In genomic region chr6:150207931-150208570, GRCh38 we compare ENCODE assay signal across 19 cellular contexts.
DNase-seq lines count a peak whose midpoint lies in the region; ATAC-seq, FAIRE-seq and TF ChIP-seq lines count a peak whose summit lies in the region.
"Had no signal": no experiment of that assay in that cellular context is flagged by ENCODE, and none has a peak within 500 bp of the region (broad histone marks: within the 10 kb centered on the region; RNA-seq: fewer than 3 reads in every experiment).

No MANE protein-coding gene starts in this region.

- peak overlapping the region; percentile 2; the same call in 1 of the 2 replicates for H3K4me2 ChIP-seq in HCT116 (ENCODE audit: low read length)
- peak overlapping the region; percentile 60 for H3K4me2 ChIP-seq in keratinocyte (ENCODE audit: control insufficient read depth, extremely low read depth, insufficient read depth, low read depth, low read length)

- H3K9me1 ChIP-seq in keratinocyte (ENCODE audit: control insufficient read depth, extremely low read depth, insufficient read depth, low read length): no peaks in the 10 kb centered on the region

- H3K4me1 Mint-ChIP-seq in progenitor cell of endocrine pancreas (ENCODE audit: low read depth): peaks cover 2% of the 10 kb centered on the region

- H3K4me3 ChIP-seq in A673 (ENCODE audit: low read depth, low read length, poor library complexity, severe bottlenecking): no peak overlapping the region
- no peak overlapping the region for H3K4me3 ChIP-seq in HCT116 (replicated peaks in 1 of 2; ENCODE audit: low read depth in 1 of 2, low read length in 2 of 2)
- H3K4me3 ChIP-seq in keratinocyte (ENCODE audit: control insufficient read depth in 2 of 3, extremely low read depth in 1 of 3, insufficient read depth in 2 of 3, low read depth in 1 of 3, low read length in 3 of 3): peak overlapping the region in 1 of 3 experiments; percentile 21
- no peak overlapping the region for H3K4me3 ChIP-seq in brain microvascular endothelial cell (ENCODE audit: low read depth, low read length)
- H3K4me3 ChIP-seq: gastroesophageal sphincter, tibial nerve had no signal

- CTCF ChIA-PET in A673 (lab: Charles Lee) (no interaction called here), HCT116 (lab: Charles Lee) (no interaction called here)

- no peaks in the 10 kb centered on the region for H3K79me2 ChIP-seq in HCT116 (ENCODE audit: insufficient read depth, low read length)
- H3K79me2 ChIP-seq in keratinocyte (ENCODE audit: control insufficient read depth, insufficient read depth, low read length): peaks cover 54% of the 10 kb centered on the region

- TF ChIP-seq CTCF in A673 (conservative IDR thresholded peaks at IDR 0.05; ENCODE audit: low read depth, low read length) (no peak), HCT116 (IDR thresholded peaks at IDR 0.05 in 2 of 3, conservative IDR thresholded peaks at IDR 0.05 in 1 of 3; ENCODE audit: borderline replicate concordance in 1 of 3, insufficient read depth in 1 of 3, low read depth in 2 of 3, low read length in 2 of 3) (no peak), keratinocyte (optimal IDR thresholded peaks at IDR 0.05 in 1 of 3, IDR thresholded peaks at IDR 0.05 in 1 of 3, conservative IDR thresholded peaks at IDR 0.05 in 1 of 3; ENCODE audit: extremely low read depth in 1 of 3, insufficient read depth in 2 of 3, low read length in 3 of 3) (no peak), brain microvascular endothelial cell (IDR thresholded peaks at IDR 0.05; ENCODE audit: low read depth, low read length, missing control alignments) (no peak), progenitor cell of endocrine pancreas (IDR thresholded peaks at IDR 0.05; ENCODE audit: unreplicated experiment) (no peak)

- in situ Hi-C loops in brain microvascular endothelial cell (cut with HindIII; ENCODE audit: low pct_ligation_motif_present, low sequenced_read_pairs): no loop called here

- no peaks in the 10 kb centered on the region for H3K9me3 Mint-ChIP-seq in progenitor cell of endocrine pancreas (ENCODE audit: low read depth)
- H3K9me3 Mint-ChIP-seq: CD8-positive, alpha-beta memory T cell had no signal

- RAD21 ChIA-PET in HCT116 (lab: Charles Lee; ENCODE audit: low non-redundant PET in 1 of 2, low total read pairs in 2 of 2, uncharacterized antibody in 2 of 2, unreplicated experiment in 2 of 2): no interaction called here

- dilution Hi-C loops in keratinocyte (cut with MboI; ENCODE audit: extremely low pct_ligation_motif_present, low sequenced_read_pairs): no loop called here

- no peak overlapping the region for H3K27ac Mint-ChIP-seq in progenitor cell of endocrine pancreas

- intact Hi-C loops in A673 (cut with micrococcal nuclease; ENCODE audit: unreplicated experiment) (no loop called here), HCT116 (cut with micrococcal nuclease) (no loop called here)

- POLR2A ChIA-PET in A673 (lab: Charles Lee; ENCODE audit: low non-redundant PET) (no interaction called here), HCT116 (lab: Charles Lee) (no interaction called here)

- H3K36me3 ChIP-seq in A673 (ENCODE audit: insufficient read depth, low read length, poor library complexity, severe bottlenecking) (no peaks in the 10 kb centered on the region), HCT116 (ENCODE audit: control insufficient read depth in 1 of 2, insufficient read depth in 2 of 2, low read length in 2 of 2) (no peaks in the 10 kb centered on the region), keratinocyte (ENCODE audit: control insufficient read depth in 2 of 2, extremely low read depth in 1 of 2, insufficient read depth in 2 of 2, low read length in 2 of 2) (no peaks in the 10 kb centered on the region), brain microvascular endothelial cell (replicated peaks) (no peaks in the 10 kb centered on the region)
- H3K36me3 ChIP-seq: gastroesophageal sphincter, tibial nerve had no signal

- H4K20me1 ChIP-seq in HCT116 (ENCODE audit: insufficient read depth) (no peaks in the 10 kb centered on the region), keratinocyte (ENCODE audit: control insufficient read depth, extremely low read depth, insufficient read depth, low read length) (no peaks in the 10 kb centered on the region)

- ATAC-seq in HCT116 (no peak), HG02981 (IDR thresholded peaks at IDR 0.05; ENCODE audit: unreplicated experiment) (no peak)
- ATAC-seq: gastroesophageal sphincter, HepG2 had no signal

- no peak for TF ChIP-seq RAD21 in HCT116 (IDR thresholded peaks at IDR 0.05; ENCODE audit: low read depth)

- H3K9me3 ChIP-seq in A673 (ENCODE audit: low read depth, low read length, poor library complexity, severe bottlenecking) (no peaks in the 10 kb centered on the region), HCT116 (ENCODE audit: control insufficient read depth in 1 of 2, insufficient read depth in 1 of 2, low read depth in 1 of 2, low read length in 2 of 2) (no peaks in the 10 kb centered on the region), keratinocyte (ENCODE audit: control insufficient read depth, low read depth, low read length) (no peaks in the 10 kb centered on the region)
- H3K9me3 ChIP-seq: gastroesophageal sphincter, tibial nerve had no signal

- BruUV-seq in A673 (replicated peaks; lab: Mats Ljungman, UMichigan) (no TSS peak), HCT116 (replicated peaks; lab: Mats Ljungman, UMichigan) (no TSS peak)

- peak; percentile 69 for FAIRE-seq in keratinocyte (lab: Jason Lieb, UNC)
- FAIRE-seq: colon, HepG2 had no signal

- H3K27me3 ChIP-seq in A673 (replicated peaks; ENCODE audit: insufficient read depth, low read depth, low read length, poor library complexity) (no peaks in the 10 kb centered on the region), HCT116 (ENCODE audit: insufficient read depth, low read length) (no peaks in the 10 kb centered on the region), keratinocyte (ENCODE audit: control insufficient read depth, extremely low read depth, insufficient read depth, low read length) (no peaks in the 10 kb centered on the region), brain microvascular endothelial cell (replicated peaks) (no peaks in the 10 kb centered on the region)
- H3K27me3 ChIP-seq: tibial nerve had no signal

- DNase-seq in A673 (ENCODE audit: low spot score) (peak; percentile 34), HCT116 (ENCODE audit: low read depth, low spot score) (no peak), amniotic epithelial cell (ENCODE audit: low read depth) (peak; percentile 16), keratinocyte (ENCODE audit: low read depth, low spot score) (no peak), brain microvascular endothelial cell (no peak), GF-D8 (lab: John Stamatoyannopoulos, UW) (no peak), progenitor cell of endocrine pancreas (ENCODE audit: low spot score, unreplicated experiment) (no peak)
- DNase-seq: aorta; CD8-positive, alpha-beta memory T cell; MM.1S; retina; stimulated activated CD4-positive, alpha-beta T cell treated with anti-CD3 and anti-CD28 coated beads, Interleukin-15, amount 100 ng/mL, for 24 hours; stimulated activated naive CD4-positive, alpha-beta T cell; T-helper 1 cell had no signal

- H3K4me3 Mint-ChIP-seq in progenitor cell of endocrine pancreas (ENCODE audit: low read depth): no peak overlapping the region
- H3K4me3 Mint-ChIP-seq: CD8-positive, alpha-beta memory T cell had no signal

- H3K27me3 Mint-ChIP-seq in progenitor cell of endocrine pancreas: peaks cover 15% of the 10 kb centered on the region

- no peak for TF ChIP-seq POLR2A in HCT116 (IDR thresholded peaks at IDR 0.05; ENCODE audit: borderline replicate concordance, extremely low read depth, insufficient read depth, insufficient read length)

- H2AFZ ChIP-seq in HCT116 (ENCODE audit: low read depth, low read length, poor library complexity, severe bottlenecking) (no peak overlapping the region), keratinocyte (ENCODE audit: control insufficient read depth, low read length) (no peak overlapping the region)

- no peaks in the 10 kb centered on the region for H3K4me1 ChIP-seq in A673 (ENCODE audit: insufficient read depth, low read length, poor library complexity, severe bottlenecking)
- H3K4me1 ChIP-seq in HCT116 (ENCODE audit: control insufficient read depth in 1 of 2, insufficient read depth in 2 of 2, low read length in 2 of 2): peaks cover under 1 to 16% of the 10 kb centered on the region in 2 experiments; a peak in 3 of 4 replicates
- peaks cover 45% of the 10 kb centered on the region for H3K4me1 ChIP-seq in keratinocyte (ENCODE audit: control insufficient read depth, extremely low read depth, insufficient read depth, low read length)
- H3K4me1 ChIP-seq: gastroesophageal sphincter, tibial nerve had no signal

- H3K9me2 ChIP-seq in HCT116 (ENCODE audit: insufficient read depth): no peaks in the 10 kb centered on the region

- H3K36me3 Mint-ChIP-seq in progenitor cell of endocrine pancreas (ENCODE audit: insufficient read depth): no peaks in the 10 kb centered on the region
- H3K36me3 Mint-ChIP-seq: CD8-positive, alpha-beta memory T cell had no signal

- H3K27ac ChIP-seq in A673 (ENCODE audit: low read depth, low read length, poor library complexity, severe bottlenecking) (no peak overlapping the region), HCT116 (ENCODE audit: low read depth, low read length) (no peak overlapping the region), keratinocyte (ENCODE audit: control insufficient read depth, insufficient read depth, low read length) (peak overlapping the region; percentile 74), brain microvascular endothelial cell (no peak overlapping the region)
- H3K27ac ChIP-seq: gastroesophageal sphincter, tibial nerve had no signal

- no peak overlapping the region for H3K9ac ChIP-seq in HCT116 (ENCODE audit: low read length)
- peak overlapping the region; percentile 40 for H3K9ac ChIP-seq in keratinocyte (ENCODE audit: control insufficient read depth, extremely low read depth, insufficient read depth, low read length)

TF ChIP-seq in HCT116, 20 proteins besides CTCF, POLR2A, EP300 and RAD21 (continues in another document):
- TF ChIP-seq SRF (IDR thresholded peaks at IDR 0.05; ENCODE audit: low read depth) (no peak), ELF1 (IDR thresholded peaks at IDR 0.05; ENCODE audit: borderline replicate concordance, low read depth) (no peak)
- TF ChIP-seq, protein P1, sequence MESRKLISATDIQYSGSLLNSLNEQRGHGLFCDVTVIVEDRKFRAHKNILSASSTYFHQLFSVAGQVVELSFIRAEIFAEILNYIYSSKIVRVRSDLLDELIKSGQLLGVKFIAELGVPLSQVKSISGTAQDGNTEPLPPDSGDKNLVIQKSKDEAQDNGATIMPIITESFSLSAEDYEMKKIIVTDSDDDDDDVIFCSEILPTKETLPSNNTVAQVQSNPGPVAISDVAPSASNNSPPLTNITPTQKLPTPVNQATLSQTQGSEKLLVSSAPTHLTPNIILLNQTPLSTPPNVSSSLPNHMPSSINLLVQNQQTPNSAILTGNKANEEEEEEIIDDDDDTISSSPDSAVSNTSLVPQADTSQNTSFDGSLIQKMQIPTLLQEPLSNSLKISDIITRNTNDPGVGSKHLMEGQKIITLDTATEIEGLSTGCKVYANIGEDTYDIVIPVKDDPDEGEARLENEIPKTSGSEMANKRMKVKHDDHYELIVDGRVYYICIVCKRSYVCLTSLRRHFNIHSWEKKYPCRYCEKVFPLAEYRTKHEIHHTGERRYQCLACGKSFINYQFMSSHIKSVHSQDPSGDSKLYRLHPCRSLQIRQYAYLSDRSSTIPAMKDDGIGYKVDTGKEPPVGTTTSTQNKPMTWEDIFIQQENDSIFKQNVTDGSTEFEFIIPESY (IDR thresholded peaks at IDR 0.05; ENCODE audit: extremely low read depth, insufficient replicate concordance, low read length): no peak

Comparison
In these comparisons a context has a peak if more than half of its experiments do, and no peak if none do; other contexts are left out.
1. DNase-seq: peak in A673 (single experiment) and amniotic epithelial cell (single experiment); none in HCT116 (single experiment), keratinocyte (single experiment), brain microvascular endothelial cell (single experiment), GF-D8 (single experiment) and progenitor cell of endocrine pancreas (single experiment).